Comparison of ENCODE assay signal across 20 cellular contexts in the genomic region with DNA sequence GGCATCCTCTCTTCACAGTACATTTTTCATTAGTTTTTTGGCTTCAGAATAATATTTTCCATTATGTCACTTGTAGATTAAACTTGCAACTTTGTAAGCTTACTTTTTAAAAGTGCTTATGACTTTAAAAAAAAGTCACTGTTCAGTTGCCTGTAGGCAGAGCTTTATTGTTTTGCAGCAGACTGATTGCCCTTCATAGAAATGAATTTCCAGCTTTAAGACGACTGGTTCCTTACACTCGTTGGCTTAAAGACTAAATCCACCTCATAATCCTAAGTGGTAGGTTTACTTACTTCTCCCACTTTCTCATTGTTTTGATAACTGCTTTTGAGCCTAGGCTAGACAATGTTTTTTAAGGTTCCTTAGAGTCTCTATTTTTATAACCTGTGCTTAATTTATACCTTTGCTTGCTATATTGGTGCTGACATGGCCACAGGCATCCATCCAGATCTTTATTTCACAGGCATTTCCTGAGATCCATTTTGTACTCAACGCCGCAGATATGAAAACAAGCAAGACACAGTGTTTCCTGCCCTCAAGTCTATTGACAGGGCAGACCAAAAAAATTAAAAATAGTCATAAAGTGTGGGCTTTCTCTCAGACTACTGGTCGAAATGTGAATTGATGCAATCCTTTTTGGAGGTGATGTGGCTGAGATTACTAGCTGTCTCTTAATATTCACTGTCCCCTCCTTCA. TPM values are rescaled to one million over a fixed set of nuclear protein-coding genes. Genes with fewer than 3 reads are reported as not detected.
DNase-seq lines count a peak whose midpoint lies in the region; ATAC-seq and TF ChIP-seq lines count a peak whose summit lies in the region.
"Had no signal": no experiment of that assay in that cellular context is flagged by ENCODE, and none has a peak within 500 bp of the region (broad histone marks: within the 10 kb centered on the region; RNA-seq: fewer than 3 reads in every experiment).

No MANE protein-coding gene starts in this region.

- H3K27me3 ChIP-seq in left lung (no peaks in the 10 kb centered on the region), upper lobe of left lung (no peaks in the 10 kb centered on the region)
- H3K27me3 ChIP-seq: BE2C had no signal

- H3K36me3 ChIP-seq in left lung (no peaks in the 10 kb centered on the region), upper lobe of left lung (no peaks in the 10 kb centered on the region)
- H3K36me3 ChIP-seq: BE2C had no signal

- peak; percentile 87 for ATAC-seq in SK-N-SH treated with all-trans-retinoic acid at 6 μM for 48 hours
- ATAC-seq in left lung: peak; percentile 23
- ATAC-seq in upper lobe of left lung (ENCODE audit: low FRiP score in 2 of 2): no peak
- ATAC-seq in HG03469 (IDR thresholded peaks at IDR 0.05; ENCODE audit: unreplicated experiment): no peak
- ATAC-seq: activated naive CD4-positive, alpha-beta T cell treated with anti-CD3 and anti-CD28 coated beads, Interleukin-2, amount 50 U/mL, for 72 hours; left lobe of liver; Panc1 had no signal

- 17 to 30% methylated on average over 5 of the region's 5 CpGs for WGBS in upper lobe of left lung, 2 donors

- TF ChIP-seq CTCF in coronary artery (IDR thresholded peaks at IDR 0.05): no peak
- no peak for TF ChIP-seq CTCF in left lung (IDR thresholded peaks at IDR 0.05)
- TF ChIP-seq CTCF in upper lobe of left lung (IDR thresholded peaks at IDR 0.05): peak in 1 of 6 experiments; percentile 5

- H3K9me3 ChIP-seq in left lung (no peaks in the 10 kb centered on the region), upper lobe of left lung (no peaks in the 10 kb centered on the region)
- H3K9me3 ChIP-seq: BE2C had no signal

- no peak for TF ChIP-seq EP300 in upper lobe of left lung (IDR thresholded peaks at IDR 0.05)

- no peaks in the 10 kb centered on the region for H3K4me1 ChIP-seq in left lung
- peaks cover 0 to 5% (median 0%) of the 10 kb centered on the region in 4 donors for H3K4me1 ChIP-seq in upper lobe of left lung
- H3K4me1 ChIP-seq: BE2C, parathyroid adenoma had no signal

- H3K4me3 Mint-ChIP-seq in activated naive CD4-positive, alpha-beta T cell treated with anti-CD3 and anti-CD28 coated beads for 36 hours: no peak overlapping the region

- peak overlapping the region; percentile 8 to 52 for H3K27ac ChIP-seq in coronary artery
- peak overlapping the region in 1 of 2 donors; percentile 10 for H3K27ac ChIP-seq in left lung
- peak overlapping the region in 3 of 4 donors; percentile 10 to 21 (median 12) for H3K27ac ChIP-seq in upper lobe of left lung
- H3K27ac ChIP-seq: parathyroid adenoma had no signal

- no peak overlapping the region for H3K27ac Mint-ChIP-seq in activated naive CD4-positive, alpha-beta T cell treated with anti-CD3 and anti-CD28 coated beads for 36 hours
- H3K27ac Mint-ChIP-seq: activated naive CD4-positive, alpha-beta T cell treated with anti-CD3 and anti-CD28 coated beads, Interleukin-2, amount 50 U/mL, for 72 hours had no signal

- H3K27me3 Mint-ChIP-seq in activated naive CD4-positive, alpha-beta T cell treated with anti-CD3 and anti-CD28 coated beads for 36 hours (ENCODE audit: low read depth): no peaks in the 10 kb centered on the region

- no peaks in the 10 kb centered on the region for H3K4me1 Mint-ChIP-seq in activated naive CD4-positive, alpha-beta T cell treated with anti-CD3 and anti-CD28 coated beads for 36 hours (ENCODE audit: low read depth)

- no peak overlapping the region for H3K4me3 ChIP-seq in coronary artery
- no peak overlapping the region for H3K4me3 ChIP-seq in left lung
- no peak overlapping the region for H3K4me3 ChIP-seq in upper lobe of left lung
- H3K4me3 ChIP-seq: skin epidermis had no signal

- H3K9me3 Mint-ChIP-seq in activated naive CD4-positive, alpha-beta T cell treated with anti-CD3 and anti-CD28 coated beads for 36 hours: no peaks in the 10 kb centered on the region

- no peak for TF ChIP-seq POLR2A in upper lobe of left lung (IDR thresholded peaks at IDR 0.05)

- DNase-seq in coronary artery (ENCODE audit: low spot score): no peak
- no peak for DNase-seq in left lung
- no peak for DNase-seq in upper lobe of left lung
- DNase-seq in activated naive CD4-positive, alpha-beta T cell treated with anti-CD3 and anti-CD28 coated beads for 36 hours: no peak
- DNase-seq in GOT3 (lab: John Stamatoyannopoulos, UW): no peak
- DNase-seq: activated CD4-positive, alpha-beta T cell treated with anti-CD3 and anti-CD28 coated beads, Interleukin-2, amount 50 U/mL, for 1 hour; BE2C; effector memory CD4-positive, alpha-beta T cell; NCI-H1092 treated with DMSO at 0.1 percent for 48 hours; NCI-H2107; NCI-H774; stimulated activated CD4-positive, alpha-beta T cell treated with anti-CD3 and anti-CD28 coated beads, Interleukin-4, amount 100 ng/mL, for 4 hours; stimulated activated CD8-positive, alpha-beta memory T cell treated with anti-CD3 and anti-CD28 coated beads, Interleukin-4, amount 100 ng/mL, for 48 hours had no signal

- CTCF ChIA-PET in activated naive CD4-positive, alpha-beta T cell treated with anti-CD3 and anti-CD28 coated beads for 36 hours (lab: Charles Lee): no interaction called here

- intact Hi-C loops in left lung (cut with DNase I): no loop called here
- intact Hi-C loops in activated naive CD4-positive, alpha-beta T cell treated with anti-CD3 and anti-CD28 coated beads for 36 hours (cut with micrococcal nuclease): no loop called here

- no peaks in the 10 kb centered on the region for H3K36me3 Mint-ChIP-seq in activated naive CD4-positive, alpha-beta T cell treated with anti-CD3 and anti-CD28 coated beads for 36 hours (ENCODE audit: low read depth)
- H3K36me3 Mint-ChIP-seq: activated naive CD4-positive, alpha-beta T cell treated with anti-CD3 and anti-CD28 coated beads, Interleukin-2, amount 50 U/mL, for 72 hours had no signal

TF ChIP-seq in SK-N-SH treated with all-trans-retinoic acid at 6 μM for 48 hours, 23 proteins besides CTCF, POLR2A, EP300 and RAD21 (continues in another document):
- TF ChIP-seq ZFP30 (CRISPR knock-in tag; IDR thresholded peaks at IDR 0.05) (no peak), ARNTL (CRISPR knock-in tag; IDR thresholded peaks at IDR 0.05; ENCODE audit: borderline replicate concordance, low read depth) (no peak), ZNF8 (CRISPR knock-in tag; IDR thresholded peaks at IDR 0.05) (no peak), CSDC2 (CRISPR knock-in tag; IDR thresholded peaks at IDR 0.05) (no peak), TCF4 (CRISPR knock-in tag; IDR thresholded peaks at IDR 0.05; ENCODE audit: borderline replicate concordance) (no peak), ESRRG (CRISPR knock-in tag; IDR thresholded peaks at IDR 0.05) (no peak), BACH2 (CRISPR knock-in tag; IDR thresholded peaks at IDR 0.05; ENCODE audit: borderline replicate concordance) (no peak)
- TF ChIP-seq, protein P1, sequence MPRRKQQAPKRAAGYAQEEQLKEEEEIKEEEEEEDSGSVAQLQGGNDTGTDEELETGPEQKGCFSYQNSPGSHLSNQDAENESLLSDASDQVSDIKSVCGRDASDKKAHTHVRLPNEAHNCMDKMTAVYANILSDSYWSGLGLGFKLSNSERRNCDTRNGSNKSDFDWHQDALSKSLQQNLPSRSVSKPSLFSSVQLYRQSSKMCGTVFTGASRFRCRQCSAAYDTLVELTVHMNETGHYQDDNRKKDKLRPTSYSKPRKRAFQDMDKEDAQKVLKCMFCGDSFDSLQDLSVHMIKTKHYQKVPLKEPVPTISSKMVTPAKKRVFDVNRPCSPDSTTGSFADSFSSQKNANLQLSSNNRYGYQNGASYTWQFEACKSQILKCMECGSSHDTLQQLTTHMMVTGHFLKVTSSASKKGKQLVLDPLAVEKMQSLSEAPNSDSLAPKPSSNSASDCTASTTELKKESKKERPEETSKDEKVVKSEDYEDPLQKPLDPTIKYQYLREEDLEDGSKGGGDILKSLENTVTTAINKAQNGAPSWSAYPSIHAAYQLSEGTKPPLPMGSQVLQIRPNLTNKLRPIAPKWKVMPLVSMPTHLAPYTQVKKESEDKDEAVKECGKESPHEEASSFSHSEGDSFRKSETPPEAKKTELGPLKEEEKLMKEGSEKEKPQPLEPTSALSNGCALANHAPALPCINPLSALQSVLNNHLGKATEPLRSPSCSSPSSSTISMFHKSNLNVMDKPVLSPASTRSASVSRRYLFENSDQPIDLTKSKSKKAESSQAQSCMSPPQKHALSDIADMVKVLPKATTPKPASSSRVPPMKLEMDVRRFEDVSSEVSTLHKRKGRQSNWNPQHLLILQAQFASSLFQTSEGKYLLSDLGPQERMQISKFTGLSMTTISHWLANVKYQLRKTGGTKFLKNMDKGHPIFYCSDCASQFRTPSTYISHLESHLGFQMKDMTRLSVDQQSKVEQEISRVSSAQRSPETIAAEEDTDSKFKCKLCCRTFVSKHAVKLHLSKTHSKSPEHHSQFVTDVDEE (CRISPR knock-in tag; IDR thresholded peaks at IDR 0.05): no peak
- TF ChIP-seq, protein P2, sequence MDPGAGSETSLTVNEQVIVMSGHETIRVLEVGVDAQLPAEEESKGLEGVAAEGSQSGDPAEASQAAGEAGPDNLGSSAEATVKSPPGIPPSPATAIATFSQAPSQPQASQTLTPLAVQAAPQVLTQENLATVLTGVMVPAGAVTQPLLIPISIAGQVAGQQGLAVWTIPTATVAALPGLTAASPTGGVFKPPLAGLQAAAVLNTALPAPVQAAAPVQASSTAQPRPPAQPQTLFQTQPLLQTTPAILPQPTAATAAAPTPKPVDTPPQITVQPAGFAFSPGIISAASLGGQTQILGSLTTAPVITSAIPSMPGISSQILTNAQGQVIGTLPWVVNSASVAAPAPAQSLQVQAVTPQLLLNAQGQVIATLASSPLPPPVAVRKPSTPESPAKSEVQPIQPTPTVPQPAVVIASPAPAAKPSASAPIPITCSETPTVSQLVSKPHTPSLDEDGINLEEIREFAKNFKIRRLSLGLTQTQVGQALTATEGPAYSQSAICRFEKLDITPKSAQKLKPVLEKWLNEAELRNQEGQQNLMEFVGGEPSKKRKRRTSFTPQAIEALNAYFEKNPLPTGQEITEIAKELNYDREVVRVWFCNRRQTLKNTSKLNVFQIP (CRISPR knock-in tag; IDR thresholded peaks at IDR 0.05; ENCODE audit: borderline replicate concordance, low read depth): no peak
- TF ChIP-seq, protein P3, sequence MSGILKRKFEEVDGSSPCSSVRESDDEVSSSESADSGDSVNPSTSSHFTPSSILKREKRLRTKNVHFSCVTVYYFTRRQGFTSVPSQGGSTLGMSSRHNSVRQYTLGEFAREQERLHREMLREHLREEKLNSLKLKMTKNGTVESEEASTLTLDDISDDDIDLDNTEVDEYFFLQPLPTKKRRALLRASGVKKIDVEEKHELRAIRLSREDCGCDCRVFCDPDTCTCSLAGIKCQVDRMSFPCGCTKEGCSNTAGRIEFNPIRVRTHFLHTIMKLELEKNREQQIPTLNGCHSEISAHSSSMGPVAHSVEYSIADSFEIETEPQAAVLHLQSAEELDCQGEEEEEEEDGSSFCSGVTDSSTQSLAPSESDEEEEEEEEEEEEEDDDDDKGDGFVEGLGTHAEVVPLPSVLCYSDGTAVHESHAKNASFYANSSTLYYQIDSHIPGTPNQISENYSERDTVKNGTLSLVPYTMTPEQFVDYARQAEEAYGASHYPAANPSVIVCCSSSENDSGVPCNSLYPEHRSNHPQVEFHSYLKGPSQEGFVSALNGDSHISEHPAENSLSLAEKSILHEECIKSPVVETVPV (CRISPR knock-in tag; IDR thresholded peaks at IDR 0.05): no peak

RNA-seq across cellular contexts. Expression of a gene that starts 12.6 kb away (rescaled TPM):
- 1 to 10 TPM; 2.5 to 4.0 TPM for total RNA-seq in left lung
- 1 to 10 TPM in 1 of 6 donors, under 1 TPM in 1, not detected in 4; 0.57 to 1.0 TPM for total RNA-seq in upper lobe of left lung
- total RNA-seq in activated naive CD4-positive, alpha-beta T cell treated with anti-CD3 and anti-CD28 coated beads for 36 hours: not detected
- total RNA-seq: activated naive CD4-positive, alpha-beta T cell treated with anti-CD3 and anti-CD28 coated beads, Interleukin-2, amount 50 U/mL, for 72 hours had no signal

Comparison
In these comparisons a context has a peak if more than half of its experiments do, and no peak if none do; other contexts are left out.
1. ATAC-seq: peak in SK-N-SH treated with all-trans-retinoic acid at 6 μM for 48 hours (single experiment) and left lung (single experiment); none in upper lobe of left lung (0 of 2) and HG03469 (single experiment).